1 cellular context compared by ENCODE assay signal in the genomic region with DNA sequence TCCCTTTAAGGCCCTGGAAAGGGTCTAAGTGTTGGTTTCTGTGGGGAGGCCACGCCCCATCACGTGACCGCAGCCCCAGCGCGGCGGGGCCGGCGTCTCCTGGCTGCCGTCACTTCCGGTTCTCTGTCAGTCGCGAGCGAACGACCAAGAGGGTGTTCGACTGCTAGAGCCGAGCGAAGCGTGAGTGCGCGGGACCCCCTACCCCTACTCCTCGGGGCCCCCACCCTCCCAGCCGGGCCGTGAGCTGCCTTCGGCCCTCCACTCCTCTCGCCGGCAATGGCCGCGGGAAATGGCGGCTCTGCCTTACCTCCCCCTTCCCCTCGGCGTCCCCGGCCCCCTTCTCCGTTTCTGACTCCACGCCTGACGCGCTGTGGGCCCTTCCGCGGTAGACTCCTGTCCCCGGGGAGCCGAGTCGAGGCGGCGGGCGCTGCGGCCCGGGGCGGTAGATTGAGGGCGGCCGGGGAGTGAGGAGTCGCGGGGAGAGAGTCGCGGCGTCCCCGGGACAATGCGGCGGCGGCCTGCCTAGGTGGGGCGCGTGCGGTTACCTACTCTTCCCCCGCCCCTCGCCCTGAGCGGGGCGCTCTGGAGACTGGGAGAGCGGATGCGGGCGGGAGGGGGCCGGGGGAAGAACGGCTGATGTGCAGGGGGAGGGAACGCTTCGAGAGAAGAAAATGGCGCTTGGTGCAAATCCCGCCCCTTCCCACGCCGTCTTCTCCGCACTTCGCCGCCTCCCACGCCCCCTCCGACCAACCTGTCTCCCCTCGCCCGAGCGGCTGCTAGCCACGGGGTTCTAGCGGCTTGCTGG.
TF ChIP-seq lines count a peak whose summit lies in the region.

A gene (plus strand): TSS at position 112 of the 805 bp plus-strand sequence. CDS start 2,956 bp downstream, outside the sequence.

TF ChIP-seq in K562, 482 proteins besides CTCF, POLR2A, EP300 and RAD21 (continued from another document and continues in another):
- TF ChIP-seq ZNF263 (CRISPR knock-in tag; IDR thresholded peaks at IDR 0.05; ENCODE audit: borderline replicate concordance) (peak; percentile 67), SRF (CRISPR knock-in tag; IDR thresholded peaks at IDR 0.05) (peak in 1 of 2 experiments; percentile 45; a peak in 1 of 4 replicates), TFAM (CRISPR knock-in tag; conservative IDR thresholded peaks at IDR 0.05) (no peak), SREBF1 (IDR thresholded peaks at IDR 0.05; ENCODE audit: borderline replicate concordance, low read depth, low read length) (peak; percentile 91; the same call in 1 of the 2 replicates), ZNF12 (CRISPR knock-in tag; IDR thresholded peaks at IDR 0.05) (0 out of 2 replicates have a peak, but pooled peaks have one; percentile 10), ZNF24 (IDR thresholded peaks at IDR 0.05) (no peak), RBBP5 (IDR thresholded peaks at IDR 0.05; ENCODE audit: borderline replicate concordance, insufficient read depth, low read length, poor library complexity, severe bottlenecking) (peak; percentile 92), TEAD4 (IDR thresholded peaks at IDR 0.05; ENCODE audit: low read length) (no peak), TEAD4 (CRISPR knock-in tag; IDR thresholded peaks at IDR 0.05; ENCODE audit: borderline replicate concordance) (no peak), MYC (IDR thresholded peaks at IDR 0.05; ENCODE audit: low read depth, low read length) (peak; percentile 83), MYC (CRISPR knock-in tag; IDR thresholded peaks at IDR 0.05; ENCODE audit: borderline replicate concordance, low read depth) (no peak; the same call in 1 of the 2 replicates), TAF1 (IDR thresholded peaks at IDR 0.05; ENCODE audit: control insufficient read depth, extremely low read depth, insufficient read depth, low read length, severe bottlenecking) (peak; percentile 98), SOX6 (IDR thresholded peaks at IDR 0.05) (peak; percentile 27; the same call in 1 of the 2 replicates), RBM22 (IDR thresholded peaks at IDR 0.05; ENCODE audit: low read depth, low read length, poor library complexity, severe bottlenecking) (peak; percentile 90), HMGN3 (IDR thresholded peaks at IDR 0.05; ENCODE audit: borderline replicate concordance, extremely low read depth, insufficient read length, low read depth, low read length) (peak; percentile 56), HDAC2 (IDR thresholded peaks at IDR 0.05) (no peak), CREM (IDR thresholded peaks at IDR 0.05; ENCODE audit: low read depth) (peak; percentile 96), KDM4B (IDR thresholded peaks at IDR 0.05; ENCODE audit: borderline replicate concordance in 2 of 2, low read depth in 1 of 2) (peak in 1 of 2 experiments; percentile 47; a peak in 1 of 4 replicates), ETS2 (tag; IDR thresholded peaks at IDR 0.05; ENCODE audit: borderline replicate concordance, poor library complexity, severe bottlenecking) (no peak), SPI1 (IDR thresholded peaks at IDR 0.05; ENCODE audit: borderline replicate concordance, low read depth, low read length) (peak; percentile 63), CREB1 (IDR thresholded peaks at IDR 0.05) (peak; percentile 86), CREB1 (CRISPR knock-in tag; IDR thresholded peaks at IDR 0.05) (peak; percentile 79), ZNF217 (CRISPR knock-in tag; IDR thresholded peaks at IDR 0.05) (no peak), EWSR1 (IDR thresholded peaks at IDR 0.05; ENCODE audit: borderline replicate concordance, low read depth, partially characterized antibody) (no peak), CBX8 (IDR thresholded peaks at IDR 0.05; ENCODE audit: borderline replicate concordance, extremely low read depth, low read depth, low read length, poor library complexity, severe bottlenecking) (no peak), C11orf30 (IDR thresholded peaks at IDR 0.05; ENCODE audit: low read depth) (peak; percentile 13; the same call in 1 of the 2 replicates), GTF2E2 (tag; IDR thresholded peaks at IDR 0.05) (peak; percentile 97), BHLHE40 (IDR thresholded peaks at IDR 0.05; ENCODE audit: low read length) (peak; percentile 98), FIP1L1 (IDR thresholded peaks at IDR 0.05; ENCODE audit: low read depth, low read length, poor library complexity, severe bottlenecking) (peak; percentile 78), HNRNPL (IDR thresholded peaks at IDR 0.05; ENCODE audit: low read depth, low read length) (0 out of 2 replicates have a peak, but pooled peaks have one; percentile 54), ZNF766 (CRISPR knock-in tag; conservative IDR thresholded peaks at IDR 0.05) (peak; percentile 50; the same call in 1 of the 2 replicates), CCNT2 (IDR thresholded peaks at IDR 0.05; ENCODE audit: borderline replicate concordance, extremely low read depth, insufficient read length, low read depth, low read length) (peak; percentile 68), XRCC5 (IDR thresholded peaks at IDR 0.05; ENCODE audit: low read depth, low read length) (0 out of 2 replicates have a peak, but pooled peaks have one; percentile 31), CBFA2T2 (conservative IDR thresholded peaks at IDR 0.05) (peak; percentile 93)
- TF ChIP-seq, protein P1, sequence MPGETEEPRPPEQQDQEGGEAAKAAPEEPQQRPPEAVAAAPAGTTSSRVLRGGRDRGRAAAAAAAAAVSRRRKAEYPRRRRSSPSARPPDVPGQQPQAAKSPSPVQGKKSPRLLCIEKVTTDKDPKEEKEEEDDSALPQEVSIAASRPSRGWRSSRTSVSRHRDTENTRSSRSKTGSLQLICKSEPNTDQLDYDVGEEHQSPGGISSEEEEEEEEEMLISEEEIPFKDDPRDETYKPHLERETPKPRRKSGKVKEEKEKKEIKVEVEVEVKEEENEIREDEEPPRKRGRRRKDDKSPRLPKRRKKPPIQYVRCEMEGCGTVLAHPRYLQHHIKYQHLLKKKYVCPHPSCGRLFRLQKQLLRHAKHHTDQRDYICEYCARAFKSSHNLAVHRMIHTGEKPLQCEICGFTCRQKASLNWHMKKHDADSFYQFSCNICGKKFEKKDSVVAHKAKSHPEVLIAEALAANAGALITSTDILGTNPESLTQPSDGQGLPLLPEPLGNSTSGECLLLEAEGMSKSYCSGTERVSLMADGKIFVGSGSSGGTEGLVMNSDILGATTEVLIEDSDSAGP (CRISPR knock-in tag; IDR thresholded peaks at IDR 0.05): no peak
- TF ChIP-seq, protein P2, sequence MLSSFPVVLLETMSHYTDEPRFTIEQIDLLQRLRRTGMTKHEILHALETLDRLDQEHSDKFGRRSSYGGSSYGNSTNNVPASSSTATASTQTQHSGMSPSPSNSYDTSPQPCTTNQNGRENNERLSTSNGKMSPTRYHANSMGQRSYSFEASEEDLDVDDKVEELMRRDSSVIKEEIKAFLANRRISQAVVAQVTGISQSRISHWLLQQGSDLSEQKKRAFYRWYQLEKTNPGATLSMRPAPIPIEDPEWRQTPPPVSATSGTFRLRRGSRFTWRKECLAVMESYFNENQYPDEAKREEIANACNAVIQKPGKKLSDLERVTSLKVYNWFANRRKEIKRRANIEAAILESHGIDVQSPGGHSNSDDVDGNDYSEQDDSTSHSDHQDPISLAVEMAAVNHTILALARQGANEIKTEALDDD (IDR thresholded peaks at IDR 0.05): no peak
- TF ChIP-seq, protein P3, sequence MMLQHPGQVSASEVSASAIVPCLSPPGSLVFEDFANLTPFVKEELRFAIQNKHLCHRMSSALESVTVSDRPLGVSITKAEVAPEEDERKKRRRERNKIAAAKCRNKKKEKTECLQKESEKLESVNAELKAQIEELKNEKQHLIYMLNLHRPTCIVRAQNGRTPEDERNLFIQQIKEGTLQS (IDR thresholded peaks at IDR 0.05): peak; percentile 54; the same call in 1 of the 2 replicates
- TF ChIP-seq, protein P3 (CRISPR knock-in tag; conservative IDR thresholded peaks at IDR 0.05): no peak; the same call in 1 of the 2 replicates
- TF ChIP-seq, protein P4, sequence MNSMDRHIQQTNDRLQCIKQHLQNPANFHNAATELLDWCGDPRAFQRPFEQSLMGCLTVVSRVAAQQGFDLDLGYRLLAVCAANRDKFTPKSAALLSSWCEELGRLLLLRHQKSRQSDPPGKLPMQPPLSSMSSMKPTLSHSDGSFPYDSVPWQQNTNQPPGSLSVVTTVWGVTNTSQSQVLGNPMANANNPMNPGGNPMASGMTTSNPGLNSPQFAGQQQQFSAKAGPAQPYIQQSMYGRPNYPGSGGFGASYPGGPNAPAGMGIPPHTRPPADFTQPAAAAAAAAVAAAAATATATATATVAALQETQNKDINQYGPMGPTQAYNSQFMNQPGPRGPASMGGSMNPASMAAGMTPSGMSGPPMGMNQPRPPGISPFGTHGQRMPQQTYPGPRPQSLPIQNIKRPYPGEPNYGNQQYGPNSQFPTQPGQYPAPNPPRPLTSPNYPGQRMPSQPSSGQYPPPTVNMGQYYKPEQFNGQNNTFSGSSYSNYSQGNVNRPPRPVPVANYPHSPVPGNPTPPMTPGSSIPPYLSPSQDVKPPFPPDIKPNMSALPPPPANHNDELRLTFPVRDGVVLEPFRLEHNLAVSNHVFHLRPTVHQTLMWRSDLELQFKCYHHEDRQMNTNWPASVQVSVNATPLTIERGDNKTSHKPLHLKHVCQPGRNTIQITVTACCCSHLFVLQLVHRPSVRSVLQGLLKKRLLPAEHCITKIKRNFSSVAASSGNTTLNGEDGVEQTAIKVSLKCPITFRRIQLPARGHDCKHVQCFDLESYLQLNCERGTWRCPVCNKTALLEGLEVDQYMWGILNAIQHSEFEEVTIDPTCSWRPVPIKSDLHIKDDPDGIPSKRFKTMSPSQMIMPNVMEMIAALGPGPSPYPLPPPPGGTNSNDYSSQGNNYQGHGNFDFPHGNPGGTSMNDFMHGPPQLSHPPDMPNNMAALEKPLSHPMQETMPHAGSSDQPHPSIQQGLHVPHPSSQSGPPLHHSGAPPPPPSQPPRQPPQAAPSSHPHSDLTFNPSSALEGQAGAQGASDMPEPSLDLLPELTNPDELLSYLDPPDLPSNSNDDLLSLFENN (IDR thresholded peaks at IDR 0.05; ENCODE audit: low read depth in 2 of 2, low read length in 2 of 2): 0 out of 4 replicates have a peak, but pooled peaks of 1 of the 2 experiments have one; percentile 38
- TF ChIP-seq, protein P5, sequence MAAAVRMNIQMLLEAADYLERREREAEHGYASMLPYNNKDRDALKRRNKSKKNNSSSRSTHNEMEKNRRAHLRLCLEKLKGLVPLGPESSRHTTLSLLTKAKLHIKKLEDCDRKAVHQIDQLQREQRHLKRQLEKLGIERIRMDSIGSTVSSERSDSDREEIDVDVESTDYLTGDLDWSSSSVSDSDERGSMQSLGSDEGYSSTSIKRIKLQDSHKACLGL (CRISPR knock-in tag; IDR thresholded peaks at IDR 0.05; ENCODE audit: borderline replicate concordance, poor library complexity, severe bottlenecking): no peak
- TF ChIP-seq, protein P6, sequence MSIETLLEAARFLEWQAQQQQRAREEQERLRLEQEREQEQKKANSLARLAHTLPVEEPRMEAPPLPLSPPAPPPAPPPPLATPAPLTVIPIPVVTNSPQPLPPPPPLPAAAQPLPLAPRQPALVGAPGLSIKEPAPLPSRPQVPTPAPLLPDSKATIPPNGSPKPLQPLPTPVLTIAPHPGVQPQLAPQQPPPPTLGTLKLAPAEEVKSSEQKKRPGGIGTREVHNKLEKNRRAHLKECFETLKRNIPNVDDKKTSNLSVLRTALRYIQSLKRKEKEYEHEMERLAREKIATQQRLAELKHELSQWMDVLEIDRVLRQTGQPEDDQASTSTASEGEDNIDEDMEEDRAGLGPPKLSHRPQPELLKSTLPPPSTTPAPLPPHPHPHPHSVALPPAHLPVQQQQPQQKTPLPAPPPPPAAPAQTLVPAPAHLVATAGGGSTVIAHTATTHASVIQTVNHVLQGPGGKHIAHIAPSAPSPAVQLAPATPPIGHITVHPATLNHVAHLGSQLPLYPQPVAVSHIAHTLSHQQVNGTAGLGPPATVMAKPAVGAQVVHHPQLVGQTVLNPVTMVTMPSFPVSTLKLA (conservative IDR thresholded peaks at IDR 0.05): peak; percentile 81 to 92
- TF ChIP-seq, protein P7, sequence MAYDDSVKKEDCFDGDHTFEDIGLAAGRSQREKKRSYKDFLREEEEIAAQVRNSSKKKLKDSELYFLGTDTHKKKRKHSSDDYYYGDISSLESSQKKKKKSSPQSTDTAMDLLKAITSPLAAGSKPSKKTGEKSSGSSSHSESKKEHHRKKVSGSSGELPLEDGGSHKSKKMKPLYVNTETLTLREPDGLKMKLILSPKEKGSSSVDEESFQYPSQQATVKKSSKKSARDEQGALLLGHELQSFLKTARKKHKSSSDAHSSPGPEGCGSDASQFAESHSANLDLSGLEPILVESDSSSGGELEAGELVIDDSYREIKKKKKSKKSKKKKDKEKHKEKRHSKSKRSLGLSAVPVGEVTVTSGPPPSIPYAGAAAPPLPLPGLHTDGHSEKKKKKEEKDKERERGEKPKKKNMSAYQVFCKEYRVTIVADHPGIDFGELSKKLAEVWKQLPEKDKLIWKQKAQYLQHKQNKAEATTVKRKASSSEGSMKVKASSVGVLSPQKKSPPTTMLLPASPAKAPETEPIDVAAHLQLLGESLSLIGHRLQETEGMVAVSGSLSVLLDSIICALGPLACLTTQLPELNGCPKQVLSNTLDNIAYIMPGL (CRISPR knock-in tag; IDR thresholded peaks at IDR 0.05): peak; percentile 85; the same call in 1 of the 2 replicates
- TF ChIP-seq, protein P8, sequence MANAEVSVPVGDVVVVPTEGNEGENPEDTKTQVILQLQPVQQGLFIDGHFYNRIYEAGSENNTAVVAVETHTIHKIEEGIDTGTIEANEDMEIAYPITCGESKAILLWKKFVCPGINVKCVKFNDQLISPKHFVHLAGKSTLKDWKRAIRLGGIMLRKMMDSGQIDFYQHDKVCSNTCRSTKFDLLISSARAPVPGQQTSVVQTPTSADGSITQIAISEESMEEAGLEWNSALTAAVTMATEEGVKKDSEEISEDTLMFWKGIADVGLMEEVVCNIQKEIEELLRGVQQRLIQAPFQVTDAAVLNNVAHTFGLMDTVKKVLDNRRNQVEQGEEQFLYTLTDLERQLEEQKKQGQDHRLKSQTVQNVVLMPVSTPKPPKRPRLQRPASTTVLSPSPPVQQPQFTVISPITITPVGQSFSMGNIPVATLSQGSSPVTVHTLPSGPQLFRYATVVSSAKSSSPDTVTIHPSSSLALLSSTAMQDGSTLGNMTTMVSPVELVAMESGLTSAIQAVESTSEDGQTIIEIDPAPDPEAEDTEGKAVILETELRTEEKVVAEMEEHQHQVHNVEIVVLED (CRISPR knock-in tag; IDR thresholded peaks at IDR 0.05): peak; percentile 42
- TF ChIP-seq, protein P9, sequence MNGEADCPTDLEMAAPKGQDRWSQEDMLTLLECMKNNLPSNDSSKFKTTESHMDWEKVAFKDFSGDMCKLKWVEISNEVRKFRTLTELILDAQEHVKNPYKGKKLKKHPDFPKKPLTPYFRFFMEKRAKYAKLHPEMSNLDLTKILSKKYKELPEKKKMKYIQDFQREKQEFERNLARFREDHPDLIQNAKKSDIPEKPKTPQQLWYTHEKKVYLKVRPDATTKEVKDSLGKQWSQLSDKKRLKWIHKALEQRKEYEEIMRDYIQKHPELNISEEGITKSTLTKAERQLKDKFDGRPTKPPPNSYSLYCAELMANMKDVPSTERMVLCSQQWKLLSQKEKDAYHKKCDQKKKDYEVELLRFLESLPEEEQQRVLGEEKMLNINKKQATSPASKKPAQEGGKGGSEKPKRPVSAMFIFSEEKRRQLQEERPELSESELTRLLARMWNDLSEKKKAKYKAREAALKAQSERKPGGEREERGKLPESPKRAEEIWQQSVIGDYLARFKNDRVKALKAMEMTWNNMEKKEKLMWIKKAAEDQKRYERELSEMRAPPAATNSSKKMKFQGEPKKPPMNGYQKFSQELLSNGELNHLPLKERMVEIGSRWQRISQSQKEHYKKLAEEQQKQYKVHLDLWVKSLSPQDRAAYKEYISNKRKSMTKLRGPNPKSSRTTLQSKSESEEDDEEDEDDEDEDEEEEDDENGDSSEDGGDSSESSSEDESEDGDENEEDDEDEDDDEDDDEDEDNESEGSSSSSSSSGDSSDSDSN (IDR thresholded peaks at IDR 0.05; ENCODE audit: borderline replicate concordance in 1 of 2, low read depth in 2 of 2, low read length in 2 of 2): peak in 1 of 2 experiments; percentile 81; a peak in 1 of 4 replicates
